8 cellular contexts compared by ENCODE assay signal in genomic region chr14:35121887-35122695, GRCh38. TPM values are rescaled to one million over a fixed set of nuclear protein-coding genes. Genes with fewer than 3 reads are reported as not detected.
DNase-seq lines count a peak whose midpoint lies in the region; ATAC-seq and FAIRE-seq lines count a peak whose summit lies in the region.

PPP2R3C (minus strand) TSS chr14:35121990; CDS start chr14:35121959, 31 bp downstream.
PRORP (plus strand) TSS chr14:35122552; CDS start chr14:35123246, 694 bp downstream.

- H3K9ac ChIP-seq in endocrine pancreas (ENCODE audit: control insufficient read depth, insufficient read depth, low read length) = peak within 1 kb of the TSS; percentile 95
- peak within 1 kb of the TSS; percentile 94 for H3K9ac ChIP-seq in mesenchymal stem cell (ENCODE audit: low read length)

- ATAC-seq in GM21367 (IDR thresholded peaks at IDR 0.05; ENCODE audit: unreplicated experiment) = peak; percentile 77

- H3K4me1 ChIP-seq in endocrine pancreas (ENCODE audit: control insufficient read depth, insufficient read depth, low read length) (peaks cover 12% of the 10 kb centered on the region), mesenchymal stem cell (ENCODE audit: control insufficient read depth, insufficient read depth, low read depth, low read length) (peaks cover 6% of the 10 kb centered on the region)

- peak; percentile 83 for FAIRE-seq in HTR-8/SVneo (lab: Jason Lieb, UNC)

- H3K18ac ChIP-seq in mesenchymal stem cell (ENCODE audit: low read depth in 1 of 2, low read length in 2 of 2) = peak within 1 kb of the TSS; percentile 92 to 95

- H3K4me3 ChIP-seq in endocrine pancreas (ENCODE audit: control insufficient read depth, insufficient read depth, low read length) = peak within 1 kb of the TSS; percentile 96
- H3K4me3 ChIP-seq in mesenchymal stem cell (ENCODE audit: insufficient read depth in 1 of 2, low read depth in 1 of 2, low read length in 2 of 2) = peak within 1 kb of the TSS; percentile 83 to 97

- H4K8ac ChIP-seq in mesenchymal stem cell (ENCODE audit: low read length) = peak within 1 kb of the TSS; percentile 98

- H2BK5ac ChIP-seq in mesenchymal stem cell (ENCODE audit: low read depth, low read length, poor library complexity, severe bottlenecking) = peak within 1 kb of the TSS; percentile 93

- H3K4me2 ChIP-seq in mesenchymal stem cell (ENCODE audit: low read length, poor library complexity, severe bottlenecking) = peak within 1 kb of the TSS; percentile 76

- H2BK15ac ChIP-seq in mesenchymal stem cell (ENCODE audit: low read depth, poor library complexity, severe bottlenecking) = peak within 1 kb of the TSS; percentile 98

- no peak within 1 kb of the TSS for H3K23ac ChIP-seq in mesenchymal stem cell (ENCODE audit: low read length in 2 of 2)

- H2BK120ac ChIP-seq in mesenchymal stem cell (ENCODE audit: low read depth, low read length) = peak within 1 kb of the TSS; percentile 90

- H3K9me3 ChIP-seq in endocrine pancreas (ENCODE audit: control insufficient read depth, low read length) = no peaks in the 10 kb centered on the region
- H3K9me3 ChIP-seq in mesenchymal stem cell (ENCODE audit: control insufficient read depth, low read length) = no peaks in the 10 kb centered on the region

- H2AK5ac ChIP-seq in mesenchymal stem cell (ENCODE audit: low read length, severe bottlenecking) = no peak within 1 kb of the TSS

- H3K79me1 ChIP-seq in mesenchymal stem cell (replicated peaks; ENCODE audit: low read length, poor library complexity, severe bottlenecking) = peaks cover 31% of the 10 kb centered on the region

- no peaks in the 10 kb centered on the region for H3K27me3 ChIP-seq in endocrine pancreas (ENCODE audit: control insufficient read depth, insufficient read depth, low read length)
- H3K27me3 ChIP-seq in mesenchymal stem cell (ENCODE audit: control insufficient read depth in 1 of 2, insufficient read depth in 1 of 2, low read length in 2 of 2) = no peaks in the 10 kb centered on the region

- H3K27ac ChIP-seq in mesenchymal stem cell (ENCODE audit: low read length, poor library complexity, severe bottlenecking) = peak within 1 kb of the TSS; percentile 100

- H2BK12ac ChIP-seq in mesenchymal stem cell (ENCODE audit: low read length in 2 of 2) = peak within 1 kb of the TSS; percentile 45 to 92

- peak within 1 kb of the TSS; percentile 96 for H2AFZ ChIP-seq in mesenchymal stem cell (ENCODE audit: low read depth, low read length)

- WGBS in mesenchymal stem cell = under 1% methylated on average over 44 of the region's 57 CpGs

- no peaks in the 10 kb centered on the region for H3K36me3 ChIP-seq in endocrine pancreas (ENCODE audit: control insufficient read depth, insufficient read depth, low read length)
- H3K36me3 ChIP-seq in mesenchymal stem cell (ENCODE audit: control insufficient read depth in 1 of 2, insufficient read depth in 2 of 2, low read depth in 1 of 2, low read length in 2 of 2) = peaks cover 12 to 23% of the 10 kb centered on the region in 2 experiments

- peak within 1 kb of the TSS in 1 of 2 experiments; percentile 84 for H3K14ac ChIP-seq in mesenchymal stem cell (ENCODE audit: low read length in 2 of 2)

- H3K4ac ChIP-seq in mesenchymal stem cell (ENCODE audit: low read depth in 1 of 2, low read length in 2 of 2) = peak within 1 kb of the TSS; percentile 71 to 94

- peak within 1 kb of the TSS; percentile 78 for H4K91ac ChIP-seq in mesenchymal stem cell (ENCODE audit: low read length)

- DNase-seq in COLO829 (ENCODE audit: low spot score) = peak; percentile 84
- DNase-seq in HTR-8/SVneo (ENCODE audit: insufficient read length, low spot score) = peak; percentile 88
- DNase-seq in NOMO-1 treated with dmso at 0.1 percent for 144 hours (lab: John Stamatoyannopoulos, UW; ENCODE audit: unreplicated experiment) = peak; percentile 93
- peak; percentile 64 to 87 (median 74) for DNase-seq in activated CD8-positive, alpha-beta memory T cell treated with anti-CD3 and anti-CD28 coated beads for 48 hours (ENCODE audit: low read depth in 2 of 3, low spot score in 2 of 3)
- peak; percentile 95 for DNase-seq in mesenchymal stem cell
- DNase-seq in stimulated activated CD8-positive, alpha-beta memory T cell treated with anti-CD3 and anti-CD28 coated beads, Interleukin-12 subunit alpha, Interleukin-12 subunit beta, amount 100 ng/mL, for 4 hours (ENCODE audit: low read depth) = peak; percentile 74

RNA-seq across cellular contexts. Expression of gene PPP2R3C, which starts in this region (rescaled TPM):
- 52.4 TPM for polyA plus RNA-seq in mesenchymal stem cell (2013, experiment 1 of 2)
- 53.0 TPM for polyA plus RNA-seq in mesenchymal stem cell (2013, experiment 2 of 2)

RNA-seq across cellular contexts. Expression of gene PRORP, which starts in this region (rescaled TPM):
- 22.6 TPM for polyA plus RNA-seq in mesenchymal stem cell (2013, experiment 1 of 2)
- polyA plus RNA-seq in mesenchymal stem cell (2013, experiment 2 of 2) = 23.4 TPM

Comparison
In these comparisons a context has a peak if more than half of its experiments do, and no peak if none do; other contexts are left out.
1. Peak in every context shown above with its lines: DNase-seq, ATAC-seq, H3K4me3 ChIP-seq and H3K27ac ChIP-seq.